ENCODE assay signal across 25 cellular contexts in genomic region chr2:55601849-55602248, GRCh38. TPM values are rescaled to one million over a fixed set of nuclear protein-coding genes. Genes with fewer than 3 reads are reported as not detected.
DNase-seq lines count a peak whose midpoint lies in the region; ATAC-seq, FAIRE-seq and TF ChIP-seq lines count a peak whose summit lies in the region.
"Had no signal": no experiment of that assay in that cellular context is flagged by ENCODE, and none has a peak within 500 bp of the region (broad histone marks: within the 10 kb centered on the region; RNA-seq: fewer than 3 reads in every experiment).

No MANE protein-coding gene starts in this region.

- H3K36me3 Mint-ChIP-seq in activated CD4-positive, alpha-beta T cell treated with anti-CD3 and anti-CD28 coated beads for 36 hours (ENCODE audit: low read depth): peaks cover 42% of the 10 kb centered on the region
- peaks cover 23% of the 10 kb centered on the region for H3K36me3 Mint-ChIP-seq in T-cell
- H3K36me3 Mint-ChIP-seq in naive thymus-derived CD8-positive, alpha-beta T cell: peaks cover 0 to 68% (median 11%) of the 10 kb centered on the region in 3 donors

- no peak for TF ChIP-seq RAD21 in A549 (conservative IDR thresholded peaks at IDR 0.05 in 1 of 2, IDR thresholded peaks at IDR 0.05 in 1 of 2)

- no peak for DNase-seq in activated CD4-positive, alpha-beta T cell treated with anti-CD3 and anti-CD28 coated beads for 36 hours
- DNase-seq in activated CD4-positive, alpha-beta T cell treated with anti-CD3 and anti-CD28 coated beads for 48 hours: no peak
- DNase-seq in A549 (ENCODE audit: low read depth in 1 of 2, low spot score in 1 of 2) (no peak), T-cell (no peak), right cardiac atrium (no peak), activated gamma-delta T cell treated with Interleukin-2 at 50 U/mL for 16 hours (no peak)
- no peak for DNase-seq in naive thymus-derived CD8-positive, alpha-beta T cell
- DNase-seq: ACHN; BE2C; KG1; MM.1S; NCI-H1417; NCI-H1694; NCI-H2029 treated with DMSO at 0.1 percent for 48 hours; NCI-H446 treated with DMSO at 0.1 percent for 48 hours; NCI-H526; NCI-H82; NK-92 treated with Interleukin-12 subunit alpha and Interleukin-12 subunit beta, amount 100 ng/mL, for 24 hours; PC-3; SJCRH30 had no signal

- TF ChIP-seq EP300 in A549 (IDR thresholded peaks at IDR 0.05): no peak

- H3K4me3 ChIP-seq in A549: no peak overlapping the region
- no peak overlapping the region for H3K4me3 ChIP-seq in right cardiac atrium (ENCODE audit: low read length)
- H3K4me3 ChIP-seq: SJCRH30 had no signal

- ATAC-seq in activated CD4-positive, alpha-beta T cell treated with anti-CD3 and anti-CD28 coated beads for 36 hours: no peak
- ATAC-seq in A549 (no peak), T-cell (replicated peaks in 1 of 4) (no peak), right cardiac atrium (no peak)
- no peak for ATAC-seq in naive thymus-derived CD8-positive, alpha-beta T cell
- ATAC-seq: PC-3, Right ventricle myocardium inferior had no signal

- H3K27me3 Mint-ChIP-seq in activated CD4-positive, alpha-beta T cell treated with anti-CD3 and anti-CD28 coated beads for 36 hours: no peaks in the 10 kb centered on the region
- H3K27me3 Mint-ChIP-seq in T-cell: no peaks in the 10 kb centered on the region
- no peaks in the 10 kb centered on the region for H3K27me3 Mint-ChIP-seq in naive thymus-derived CD8-positive, alpha-beta T cell

- peaks cover 41% of the 10 kb centered on the region for H3K4me1 Mint-ChIP-seq in activated CD4-positive, alpha-beta T cell treated with anti-CD3 and anti-CD28 coated beads for 36 hours
- peaks cover 55 to 58% (median 58%) of the 10 kb centered on the region in 3 donors for H3K4me1 Mint-ChIP-seq in T-cell
- H3K4me1 Mint-ChIP-seq in naive thymus-derived CD8-positive, alpha-beta T cell: peaks cover 10 to 61% (median 50%) of the 10 kb centered on the region in 4 donors
- H3K4me1 Mint-ChIP-seq: CD14-positive monocyte had no signal

- H3K4me1 ChIP-seq in A549 (peaks cover 12% of the 10 kb centered on the region; the same call in 2 of the 3 replicates), right cardiac atrium (ENCODE audit: control insufficient read depth, insufficient read depth, low read length) (peaks cover 5% of the 10 kb centered on the region)
- H3K4me1 ChIP-seq: BE2C, SJCRH30 had no signal

- no peak overlapping the region for H3K4me2 ChIP-seq in A549

- no peak for TF ChIP-seq CTCF in A549 (IDR thresholded peaks at IDR 0.05)

- H3K27ac ChIP-seq in A549 (no peak overlapping the region), right cardiac atrium (ENCODE audit: low read length) (no peak overlapping the region)
- H3K27ac ChIP-seq: 22Rv1, SJCRH30 had no signal

- no peaks in the 10 kb centered on the region for H3K9me3 Mint-ChIP-seq in activated CD4-positive, alpha-beta T cell treated with anti-CD3 and anti-CD28 coated beads for 36 hours (ENCODE audit: low read depth)
- H3K9me3 Mint-ChIP-seq in T-cell: no peaks in the 10 kb centered on the region
- H3K9me3 Mint-ChIP-seq in naive thymus-derived CD8-positive, alpha-beta T cell: no peaks in the 10 kb centered on the region
- H3K9me3 Mint-ChIP-seq: CD14-positive monocyte had no signal

- intact Hi-C loops in activated CD4-positive, alpha-beta T cell treated with anti-CD3 and anti-CD28 coated beads for 36 hours (cut with DNase I, micrococcal nuclease): no loop called here
- intact Hi-C loops in right cardiac atrium (cut with DNase I): no loop called here

- no peaks in the 10 kb centered on the region for H3K27me3 ChIP-seq in right cardiac atrium (ENCODE audit: control insufficient read depth, insufficient read depth)
- H3K27me3 ChIP-seq: BE2C, SJCRH30 had no signal

- no peak for TF ChIP-seq POLR2A in A549 (IDR thresholded peaks at IDR 0.05; ENCODE audit: low read length)

- H3K27ac Mint-ChIP-seq in activated CD4-positive, alpha-beta T cell treated with anti-CD3 and anti-CD28 coated beads for 36 hours: peak overlapping the region; percentile 39
- H3K27ac Mint-ChIP-seq in T-cell: peak overlapping the region; percentile 11 to 65
- peak overlapping the region in 7 of 10 donors; percentile 22 to 68 (median 39) for H3K27ac Mint-ChIP-seq in naive thymus-derived CD8-positive, alpha-beta T cell

- no peak overlapping the region for H3K4me3 Mint-ChIP-seq in activated CD4-positive, alpha-beta T cell treated with anti-CD3 and anti-CD28 coated beads for 36 hours
- no peak overlapping the region for H3K4me3 Mint-ChIP-seq in T-cell
- no peak overlapping the region for H3K4me3 Mint-ChIP-seq in naive thymus-derived CD8-positive, alpha-beta T cell
- H3K4me3 Mint-ChIP-seq: CD14-positive monocyte had no signal

- POLR2A ChIA-PET in activated CD4-positive, alpha-beta T cell treated with anti-CD3 and anti-CD28 coated beads for 36 hours (lab: Charles Lee): no interaction called here
- POLR2A ChIA-PET in A549 (lab: Yijun Ruan, JAX) (no interaction called here), T-cell (lab: Charles Lee) (interaction anchor here (0.6 to 0.7 kb wide), 5 partner anchors 12 to 599 kb away, joined by 3 to 5 read pairs (median 4); no protein-coding TSS in a partner anchor)
- POLR2A ChIA-PET in naive thymus-derived CD8-positive, alpha-beta T cell (lab: Charles Lee): interaction anchor here (0.9 to 1.6 kb wide), 2 partner anchors 16 to 83 kb away, joined by 3 to 4 read pairs; partner anchors contain the start of gene PPP4R3B

- CTCF ChIA-PET in activated CD4-positive, alpha-beta T cell treated with anti-CD3 and anti-CD28 coated beads for 36 hours (lab: Charles Lee): interaction anchor here (0.9 kb wide), 1 partner anchor 8 kb away, joined by 3 read pairs; no protein-coding TSS in a partner anchor
- CTCF ChIA-PET in A549 (lab: Yijun Ruan, JAX) (interaction anchor here (1.5 kb wide), 1 partner anchor 10 kb away, joined by 4 read pairs; no protein-coding TSS in a partner anchor), T-cell (lab: Charles Lee) (no interaction called here)

- no peak for FAIRE-seq in A549 (lab: Jason Lieb, UNC)
- FAIRE-seq: D721Med, H54 had no signal

- H3K9me3 ChIP-seq in A549: no peaks in the 10 kb centered on the region
- H3K9me3 ChIP-seq in right cardiac atrium (ENCODE audit: control insufficient read depth, low read length): no peaks in the 10 kb centered on the region
- H3K9me3 ChIP-seq: BE2C, SJCRH30 had no signal

TF ChIP-seq in A549, 52 proteins besides CTCF, POLR2A, EP300 and RAD21:
- TF ChIP-seq MAFK (IDR thresholded peaks at IDR 0.05; ENCODE audit: partially characterized antibody): peak; percentile 79
- TF ChIP-seq MAX (IDR thresholded peaks at IDR 0.05): no peak

RNA-seq across cellular contexts. Expression of gene PPP4R3B, which starts 15.6 kb away (rescaled TPM):
- 10 to 100 TPM; 67.5 to 74.1 TPM for total RNA-seq in activated CD4-positive, alpha-beta T cell treated with anti-CD3 and anti-CD28 coated beads for 36 hours
- 57.9 and 70.9 TPM in 2 replicates for polyA plus RNA-seq in A549 (2011; rRNA removed)
- polyA plus RNA-seq in A549 (2012; cell fraction: cytosol; rRNA removed): 14.2 and 14.3 TPM in 2 replicates
- polyA plus RNA-seq in A549 (2012; cell fraction: nucleus; rRNA removed): 10.0 and 15.0 TPM in 2 replicates
- 33.5 to 35.3 TPM (median 34.6 TPM) in 3 replicates for polyA plus RNA-seq in A549 (2017; fragmentation: RNase III; extraction: RNeasy Plus Mini Kit Qiagen cat#74134 plus additional on column Dnase treatment)
- 22.6 and 23.8 TPM in 2 replicates for polyA minus RNA-seq in A549 (2011; rRNA and poly(A)+ RNA removed)
- total RNA-seq in T-cell: 10 to 100 TPM; 86.4 to 93.0 (median 87.8) TPM
- total RNA-seq in naive thymus-derived CD8-positive, alpha-beta T cell: 100 to 1,000 TPM; 117 to 118 TPM
- 10 to 100 TPM; 59.2 to 75.2 (median 66.3) TPM for polyA plus RNA-seq in naive thymus-derived CD8-positive, alpha-beta T cell
- total RNA-seq in right cardiac atrium: 10 to 100 TPM; 24.9 to 34.1 (median 28.5) TPM
- 11.9 TPM for polyA plus RNA-seq in right cardiac atrium

Comparison
In these comparisons a context has a peak if more than half of its experiments do, and no peak if none do; other contexts are left out.
1. CTCF ChIA-PET loops: an anchor here in activated CD4-positive, alpha-beta T cell treated with anti-CD3 and anti-CD28 coated beads for 36 hours (0.9 kb wide) and A549 (1.5 kb wide); none called in T-cell.
2. POLR2A ChIA-PET loops: an anchor here in T-cell (0.6 to 0.7 kb wide) and naive thymus-derived CD8-positive, alpha-beta T cell (0.9 to 1.6 kb wide); none called in activated CD4-positive, alpha-beta T cell treated with anti-CD3 and anti-CD28 coated beads for 36 hours and A549.